18 cellular contexts compared by ENCODE assay signal in the genomic region with DNA sequence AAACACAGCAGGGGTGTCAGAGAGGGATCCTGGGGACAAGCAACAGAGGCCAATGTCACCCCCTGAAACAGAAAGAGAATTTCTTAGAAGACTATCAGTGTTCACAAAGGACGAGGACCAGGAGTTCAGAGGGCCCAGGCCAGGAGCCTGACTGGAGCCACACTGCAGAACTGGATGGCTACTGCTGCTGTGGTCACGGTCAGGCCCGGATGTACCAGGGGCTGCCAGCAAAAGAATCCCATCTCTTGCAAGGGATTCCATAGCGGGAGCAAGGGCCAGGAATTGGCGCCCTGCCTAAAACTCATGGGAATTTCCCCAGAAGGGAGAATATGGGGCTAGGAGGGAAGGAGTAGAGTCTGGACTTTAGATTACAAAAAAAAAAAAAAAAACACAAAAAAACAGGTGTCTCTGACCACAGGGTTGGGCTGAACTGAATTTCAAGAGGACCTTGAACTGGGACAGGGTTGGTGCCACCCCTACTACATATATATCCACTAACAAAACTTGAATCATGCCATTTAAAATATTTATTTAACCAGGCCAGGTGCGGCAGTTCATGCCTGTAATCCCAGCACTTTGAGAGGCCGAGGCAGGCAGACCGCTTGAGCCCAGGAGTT. TPM values are rescaled to one million over a fixed set of nuclear protein-coding genes. Genes with fewer than 3 reads are reported as not detected.
DNase-seq lines count a peak whose midpoint lies in the region; ATAC-seq, FAIRE-seq and TF ChIP-seq lines count a peak whose summit lies in the region.
"Had no signal": no experiment of that assay in that cellular context is flagged by ENCODE, and none has a peak within 500 bp of the region (broad histone marks: within the 10 kb centered on the region; RNA-seq: fewer than 3 reads in every experiment).

No MANE protein-coding gene starts in this region.

- no peaks in the 10 kb centered on the region for H3K27me3 ChIP-seq in pancreas
- H3K27me3 ChIP-seq: esophagus squamous epithelium, hepatocyte, tibial artery had no signal

- 37 to 54% methylated on average over 8 of the region's 8 CpGs for WGBS in pancreas, 2 donors

- H3K9me3 ChIP-seq in pancreas, result no peaks in the 10 kb centered on the region
- H3K9me3 ChIP-seq: esophagus squamous epithelium, psoas muscle, tibial artery had no signal

- peak; percentile 80 to 89 (median 86) for ATAC-seq in pancreas
- no peak for ATAC-seq in GM19395 (IDR thresholded peaks at IDR 0.05; ENCODE audit: unreplicated experiment)
- no peak for ATAC-seq in GM21528 (IDR thresholded peaks at IDR 0.05; ENCODE audit: low FRiP score, unreplicated experiment)
- ATAC-seq: psoas muscle had no signal

- intact Hi-C loops in pancreas (cut with DNase I), result no loop called here
- intact Hi-C loops in posterior vena cava (cut with DNase I), result no loop called here

- peak; percentile 59 for DNase-seq in EL
- peak; percentile 91 for DNase-seq in RPMI7951 (ENCODE audit: low read depth)
- DNase-seq in epithelial cell of esophagus (ENCODE audit: low read depth), result peak; percentile 16
- peak; percentile 85 to 91 (median 90) for DNase-seq in pancreas
- DNase-seq in NCI-H146 (lab: John Stamatoyannopoulos, UW), result no peak
- no peak for DNase-seq in posterior vena cava (ENCODE audit: low spot score)
- DNase-seq: esophagus squamous epithelium; GOT3; psoas muscle; stimulated activated CD4-positive, alpha-beta T cell treated with anti-CD3 and anti-CD28 coated beads, Interleukin-2, amount 100 ng/mL, for 24 hours; tibial artery had no signal

- no peak for FAIRE-seq in pancreas (lab: Jason Lieb, UNC)
- FAIRE-seq: colon had no signal

- H3K36me3 ChIP-seq in pancreas, result no peaks in the 10 kb centered on the region
- H3K36me3 ChIP-seq: esophagus squamous epithelium, tibial artery had no signal

- H3K4me3 ChIP-seq in epithelial cell of esophagus (ENCODE audit: low read length), result no peak overlapping the region
- H3K4me3 ChIP-seq in pancreas, result no peak overlapping the region
- H3K4me3 ChIP-seq: esophagus squamous epithelium, hepatocyte, psoas muscle, tibial artery had no signal

- no peak for TF ChIP-seq CTCF in epithelial cell of esophagus (IDR thresholded peaks at IDR 0.05; ENCODE audit: insufficient read depth, low read depth, low read length, missing control alignments)
- no peak for TF ChIP-seq CTCF in pancreas (IDR thresholded peaks at IDR 0.05)

- H3K27ac ChIP-seq in pancreas, result peak overlapping the region; percentile 31 to 75 (median 65)
- H3K27ac ChIP-seq: psoas muscle had no signal

- H3K4me1 ChIP-seq in pancreas, result peaks cover 13 to 31% (median 24%) of the 10 kb centered on the region in 3 donors
- H3K4me1 ChIP-seq: psoas muscle had no signal

RNA-seq across cellular contexts. Expression of a gene that starts 15.7 kb away (rescaled TPM):
- 7.1 TPM in 2 replicates for total RNA-seq in RPMI7951 (2014; rRNA removed; shearing (Covaris generic))
- total RNA-seq in pancreas, result 10 to 100 TPM; 11.9 to 20.7 (median 13.9) TPM
- polyA plus RNA-seq in pancreas, result 1 to 10 TPM; 7.0 to 8.2 TPM
- under 1 TPM; 0.38 to 0.51 TPM for total RNA-seq in posterior vena cava

RNA-seq across cellular contexts. Expression of a gene that starts 24.9 kb away (rescaled TPM):
- not detected in 2 replicates for total RNA-seq in RPMI7951 (2014; rRNA removed; shearing (Covaris generic))
- 1 to 10 TPM in 2 of 6 donors, not detected in 4; 4.5 to 9.2 TPM for total RNA-seq in pancreas
- 1 to 10 TPM in 1 of 2 donors, under 1 TPM in 1; 0.63 to 3.3 TPM for polyA plus RNA-seq in pancreas
- total RNA-seq in posterior vena cava, result not detected
- total RNA-seq: activated CD4-positive, alpha-beta memory T cell treated with anti-CD3 and anti-CD28 coated beads for 36 hours; esophagus squamous epithelium; HT1080; kidney epithelial cell had no signal

RNA-seq across cellular contexts. Expression of a gene that starts 40.9 kb away (rescaled TPM):
- total RNA-seq in RPMI7951 (2014; rRNA removed; shearing (Covaris generic)), result 320 and 392 TPM in 2 replicates
- 10 to 100 TPM; 57.7 to 80.4 (median 73.6) TPM for total RNA-seq in pancreas
- 100 to 1,000 TPM in 1 of 2 donors, 10 to 100 TPM in 1; 42.6 to 114 TPM for polyA plus RNA-seq in pancreas
- total RNA-seq in posterior vena cava, result 100 to 1,000 TPM; 133 to 148 TPM

RNA-seq across cellular contexts. Expression of a gene that starts 44.3 kb away (rescaled TPM):
- total RNA-seq in RPMI7951 (2014; rRNA removed; shearing (Covaris generic)), result 25.3 and 29.7 TPM in 2 replicates
- total RNA-seq in pancreas (10 to 100 TPM; 15.9 to 26.8 (median 17.9) TPM), posterior vena cava (10 to 100 TPM; 20.7 to 22.0 TPM)
- 10 to 100 TPM; 17.8 to 27.1 TPM for polyA plus RNA-seq in pancreas

Comparison
In these comparisons a context has a peak if more than half of its experiments do, and no peak if none do; other contexts are left out.
1. DNase-seq: peak in EL (single experiment), RPMI7951 (single experiment), epithelial cell of esophagus (single experiment) and pancreas (6 of 6); none in NCI-H146 (single experiment) and posterior vena cava (single experiment).
2. ATAC-seq: peak in pancreas (4 of 4); none in GM19395 (single experiment) and GM21528 (single experiment).